ENCODE assay signal across 8 cellular contexts in genomic region chr2:68157402-68158133, GRCh38. TPM values are rescaled to one million over a fixed set of nuclear protein-coding genes. Genes with fewer than 3 reads are reported as not detected.
A peak's percentile ranks its signal among the peaks of the same experiment; 100 is the strongest.
DNase-seq lines count a peak whose midpoint lies in the region; ATAC-seq and TF ChIP-seq lines count a peak whose summit lies in the region.

TSS of gene PNO1 (plus strand) at chr2:68157888. CDS start at chr2:68157935, 47 bp downstream.

- TF ChIP-seq CTCF in KMS-11 (conservative IDR thresholded peaks at IDR 0.05; ENCODE audit: low read depth, low read length) (no peak), Peyer's patch (IDR thresholded peaks at IDR 0.05) (peak in 1 of 6 experiments; percentile 7)

- peak within 1 kb of the TSS; percentile 81 for H3K9ac ChIP-seq in KMS-11
- H3K9ac ChIP-seq in muscle layer of colon (ENCODE audit: low read length): peak within 1 kb of the TSS; percentile 85

- TF ChIP-seq POLR2A in Peyer's patch (IDR thresholded peaks at IDR 0.05): peak in 1 of 2 donors; percentile 25

- peak within 1 kb of the TSS; percentile 98 for H3K4me2 ChIP-seq in KMS-11

- H2AFZ ChIP-seq in KMS-11 (ENCODE audit: low read depth): peak within 1 kb of the TSS; percentile 64

- ATAC-seq in GM21737 (IDR thresholded peaks at IDR 0.05; ENCODE audit: unreplicated experiment) (peak; percentile 87), esophagus mucosa (peak; percentile 99)

- H3K27me3 ChIP-seq in KMS-11 (ENCODE audit: insufficient read depth, low read depth): no peaks in the 10 kb centered on the region
- H3K27me3 ChIP-seq in Peyer's patch: no peaks in the 10 kb centered on the region
- H3K27me3 ChIP-seq in muscle layer of colon (ENCODE audit: control insufficient read depth in 1 of 2, insufficient read depth in 2 of 2, low read length in 2 of 2): no peaks in the 10 kb centered on the region

- H3K4me1 ChIP-seq in KMS-11 (ENCODE audit: low read depth, poor library complexity, severe bottlenecking): peaks cover 24% of the 10 kb centered on the region
- H3K4me1 ChIP-seq in Peyer's patch: peaks cover 0 to 17% (median 0%) of the 10 kb centered on the region in 4 donors
- peaks cover 27% of the 10 kb centered on the region for H3K4me1 ChIP-seq in muscle layer of colon (ENCODE audit: insufficient read depth, low read length)

- H3K27ac ChIP-seq in KMS-11 (peak within 1 kb of the TSS; percentile 84), Peyer's patch (peak within 1 kb of the TSS; percentile 84 to 92 (median 86)), muscle layer of colon (ENCODE audit: low read depth, low read length) (peak within 1 kb of the TSS; percentile 93)

- H3K4me3 ChIP-seq in KMS-11 (IDR thresholded peaks at IDR 0.05; ENCODE audit: insufficient read depth, low read depth, low read length) (peak within 1 kb of the TSS; percentile 86), Peyer's patch (peak within 1 kb of the TSS; percentile 67 to 92 (median 86)), muscle layer of colon (ENCODE audit: low read depth in 1 of 2, low read length in 2 of 2) (peak within 1 kb of the TSS; percentile 68 to 94)

- H3K9me3 ChIP-seq in Peyer's patch (no peaks in the 10 kb centered on the region), muscle layer of colon (ENCODE audit: low read length) (no peaks in the 10 kb centered on the region)

- H3K36me3 ChIP-seq in KMS-11 (ENCODE audit: insufficient read depth) (peaks cover 11% of the 10 kb centered on the region; the same call in 1 of the 2 replicates), Peyer's patch (peaks cover 0 to 17% (median 0%) of the 10 kb centered on the region in 3 donors), muscle layer of colon (ENCODE audit: insufficient read depth, low read length) (peaks cover 17% of the 10 kb centered on the region)

- DNase-seq in DMS53 treated with DMSO at 0.1 percent for 48 hours (lab: John Stamatoyannopoulos, UW; ENCODE audit: unreplicated experiment) (peak; percentile 95), Peyer's patch (peak; percentile 95 to 98 (median 97))
- DNase-seq in activated T-cell treated with anti-CD3 and anti-CD28 coated beads, Interleukin-2, amount 50 U/mL, for 48 hours: peak; percentile 97
- peak; percentile 96 for DNase-seq in stimulated activated CD8-positive, alpha-beta memory T cell treated with anti-CD3 and anti-CD28 coated beads, Interleukin-7, amount 100 ng/mL, for 24 hours (ENCODE audit: low read depth)

- peaks cover 69% of the 10 kb centered on the region for H3K79me2 ChIP-seq in KMS-11 (ENCODE audit: insufficient read depth, low read depth)

- 0 out of 2 replicates have a peak, but pooled peaks cover 4% of the 10 kb centered on the region for H4K20me1 ChIP-seq in KMS-11 (ENCODE audit: insufficient read depth)

RNA-seq across cellular contexts. Expression of gene PNO1, which starts in this region (rescaled TPM):
- total RNA-seq in Peyer's patch (10 to 100 TPM in 1 of 4 donors, 1 to 10 TPM in 3; 4.9 to 14.9 (median 5.7) TPM), esophagus mucosa (10.8 TPM)

Comparison
In these comparisons a context has a peak if more than half of its experiments do, and no peak if none do; other contexts are left out.
1. Peak in every context shown above with its lines: DNase-seq, ATAC-seq, H3K4me3 ChIP-seq and H3K27ac ChIP-seq.